23 cellular contexts compared by ENCODE assay signal in the genomic region with DNA sequence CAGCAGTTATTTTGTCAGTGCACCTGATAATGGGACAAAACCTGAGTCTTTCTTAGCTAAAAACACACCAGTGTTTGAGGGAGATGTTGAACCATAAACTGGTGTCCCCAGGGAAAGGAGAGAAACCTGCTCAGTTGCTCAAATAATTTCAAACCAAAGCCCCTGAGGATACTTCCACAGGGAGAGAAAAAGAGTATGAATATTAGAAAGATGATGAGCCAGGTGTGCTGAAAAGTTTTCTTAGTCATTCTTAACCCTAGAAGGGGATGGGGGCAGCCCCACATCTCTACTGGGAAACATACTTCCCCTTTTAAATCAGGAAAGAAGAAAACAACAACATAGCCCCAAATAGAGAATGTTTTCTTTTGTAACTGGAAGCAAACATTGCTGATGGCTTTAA. TPM values are rescaled to one million over a fixed set of nuclear protein-coding genes. Genes with fewer than 3 reads are reported as not detected.
DNase-seq lines count a peak whose midpoint lies in the region; ATAC-seq and TF ChIP-seq lines count a peak whose summit lies in the region.
"Had no signal": no experiment of that assay in that cellular context is flagged by ENCODE, and none has a peak within 500 bp of the region (broad histone marks: within the 10 kb centered on the region; RNA-seq: fewer than 3 reads in every experiment).

No MANE protein-coding gene starts in this region.

- H3K9me3 ChIP-seq in Caco-2: no peaks in the 10 kb centered on the region
- no peaks in the 10 kb centered on the region for H3K9me3 ChIP-seq in CD4-positive, alpha-beta memory T cell (ENCODE audit: control insufficient read depth in 1 of 2, low read length in 2 of 2)
- H3K9me3 ChIP-seq: ovary, right atrium auricular region had no signal

- TF ChIP-seq CTCF in Caco-2 (IDR thresholded peaks at IDR 0.05; ENCODE audit: insufficient read depth in 1 of 2, low read depth in 1 of 2, low read length in 1 of 2, severe bottlenecking in 1 of 2, unreplicated experiment in 1 of 2) (no peak), endothelial cell (IDR thresholded peaks at IDR 0.05; ENCODE audit: unreplicated experiment) (no peak)

- H3K4me1 Mint-ChIP-seq in Caco-2 (ENCODE audit: low read depth, unreplicated experiment) (peaks cover 20% of the 10 kb centered on the region), endothelial cell (ENCODE audit: unreplicated experiment) (peaks cover 24% of the 10 kb centered on the region)
- H3K4me1 Mint-ChIP-seq in CD4-positive, alpha-beta memory T cell: no peaks in the 10 kb centered on the region
- H3K4me1 Mint-ChIP-seq: activated naive CD8-positive, alpha-beta T cell treated with anti-CD3 and anti-CD28 coated beads, Interleukin-2, amount 10 ng/mL, durations not matched to agents 7 days and 5 days; central memory CD8-positive, alpha-beta T cell; naive thymus-derived CD4-positive, alpha-beta T cell had no signal

- no peak overlapping the region for H3K27ac ChIP-seq in CD4-positive, alpha-beta memory T cell (ENCODE audit: low read depth, low read length)
- H3K27ac ChIP-seq: C4-2B, ovary, right atrium auricular region had no signal

- no peaks in the 10 kb centered on the region for H3K27me3 ChIP-seq in Caco-2 (replicated peaks; ENCODE audit: control insufficient read depth, insufficient read depth, low read length)
- H3K27me3 ChIP-seq in CD4-positive, alpha-beta memory T cell (ENCODE audit: insufficient read depth, low read length): no peaks in the 10 kb centered on the region
- H3K27me3 ChIP-seq: ovary, right atrium auricular region had no signal

- H3K27me3 Mint-ChIP-seq in Caco-2 (ENCODE audit: insufficient read depth, unreplicated experiment) (no peaks in the 10 kb centered on the region), endothelial cell (ENCODE audit: unreplicated experiment) (no peaks in the 10 kb centered on the region)
- peaks cover 0 to 21% of the 10 kb centered on the region in 2 donors for H3K27me3 Mint-ChIP-seq in CD4-positive, alpha-beta memory T cell

- DNase-seq in Caco-2 (no peak), GM19238 (ENCODE audit: insufficient read length, low spot score) (peak; percentile 30), endothelial cell (ENCODE audit: low spot score) (no peak)
- no peak for DNase-seq in CD4-positive, alpha-beta memory T cell
- DNase-seq in activated CD8-positive, alpha-beta memory T cell treated with anti-CD3 and anti-CD28 coated beads for 24 hours: no peak
- DNase-seq: activated CD8-positive, alpha-beta memory T cell treated with anti-CD3 and anti-CD28 coated beads, Interleukin-2, amount 50 U/mL, for 4 hours; activated naive CD8-positive, alpha-beta T cell treated with anti-CD3 and anti-CD28 coated beads, Interleukin-2, amount 10 ng/mL, durations not matched to agents 7 days and 5 days; mesenchymal stem cell; naive thymus-derived CD4-positive, alpha-beta T cell; NCI-H1417; NCI-H524 treated with DMSO at 0.1 percent for 48 hours; ovary; RPMI8226; stimulated activated CD4-positive, alpha-beta T cell treated with anti-CD3 and anti-CD28 coated beads, Interleukin-12 subunit alpha, Interleukin-12 subunit beta, amount 100 ng/mL, for 4 hours had no signal

- POLR2A ChIA-PET in Caco-2 (lab: Charles Lee): no interaction called here
- POLR2A ChIA-PET in CD4-positive, alpha-beta memory T cell (lab: Charles Lee; ENCODE audit: partially characterized antibody): no interaction called here

- H3K4me3 ChIP-seq in Caco-2 (ENCODE audit: low read depth, low read length): no peak overlapping the region
- no peak overlapping the region for H3K4me3 ChIP-seq in CD4-positive, alpha-beta memory T cell (ENCODE audit: low read length in 2 of 2)
- H3K4me3 ChIP-seq: ovary, right atrium auricular region had no signal

- H3K9me3 Mint-ChIP-seq in Caco-2 (ENCODE audit: unreplicated experiment) (no peaks in the 10 kb centered on the region), endothelial cell (ENCODE audit: unreplicated experiment) (no peaks in the 10 kb centered on the region)
- H3K9me3 Mint-ChIP-seq in CD4-positive, alpha-beta memory T cell: peaks cover 0 to 1% (median 0%) of the 10 kb centered on the region in 8 donors
- H3K9me3 Mint-ChIP-seq: activated naive CD8-positive, alpha-beta T cell treated with anti-CD3 and anti-CD28 coated beads, Interleukin-2, amount 10 ng/mL, durations not matched to agents 7 days and 5 days; central memory CD8-positive, alpha-beta T cell; naive thymus-derived CD4-positive, alpha-beta T cell; type B pancreatic cell had no signal

- H3K27ac Mint-ChIP-seq in Caco-2 (ENCODE audit: unreplicated experiment): peak overlapping the region; percentile 43
- H3K27ac Mint-ChIP-seq in endothelial cell (ENCODE audit: unreplicated experiment): peak overlapping the region; percentile 93
- no peak overlapping the region for H3K27ac Mint-ChIP-seq in CD4-positive, alpha-beta memory T cell
- H3K27ac Mint-ChIP-seq: activated naive CD8-positive, alpha-beta T cell treated with anti-CD3 and anti-CD28 coated beads, Interleukin-2, amount 10 ng/mL, durations not matched to agents 7 days and 5 days; naive thymus-derived CD4-positive, alpha-beta T cell; type B pancreatic cell had no signal

- intact Hi-C loops in Caco-2 (cut with micrococcal nuclease; ENCODE audit: unreplicated experiment): loop anchor here (5.0 kb wide), 1 partner anchor 52 kb away; the partner anchor contains the start of gene FGF8
- intact Hi-C loops in CD4-positive, alpha-beta memory T cell (cut with micrococcal nuclease): no loop called here

- CTCF ChIA-PET in Caco-2 (lab: Charles Lee): interaction anchor here (1.0 kb wide), 1 partner anchor 123 kb away, joined by 7 read pairs; no protein-coding TSS in a partner anchor
- CTCF ChIA-PET in CD4-positive, alpha-beta memory T cell (lab: Charles Lee; ENCODE audit: partially characterized antibody): no interaction called here

- no peaks in the 10 kb centered on the region for H3K36me3 ChIP-seq in Caco-2 (ENCODE audit: control insufficient read depth, insufficient read depth, low read length)
- H3K36me3 ChIP-seq in CD4-positive, alpha-beta memory T cell (ENCODE audit: insufficient read depth, low read length): no peaks in the 10 kb centered on the region
- H3K36me3 ChIP-seq: ovary, right atrium auricular region had no signal

- peak; percentile 60 for ATAC-seq in HG03108 (IDR thresholded peaks at IDR 0.05; ENCODE audit: unreplicated experiment)
- ATAC-seq in GM18861 (IDR thresholded peaks at IDR 0.05; ENCODE audit: unreplicated experiment): no peak
- no peak for ATAC-seq in HG03520 (IDR thresholded peaks at IDR 0.05; ENCODE audit: unreplicated experiment)
- ATAC-seq: naive thymus-derived CD4-positive, alpha-beta T cell had no signal

- peaks cover 20% of the 10 kb centered on the region for H3K4me1 ChIP-seq in Caco-2
- H3K4me1 ChIP-seq in CD4-positive, alpha-beta memory T cell (ENCODE audit: insufficient read depth, low read length): no peaks in the 10 kb centered on the region
- H3K4me1 ChIP-seq: right atrium auricular region had no signal

- no peak overlapping the region for H3K4me3 Mint-ChIP-seq in Caco-2 (ENCODE audit: unreplicated experiment)
- H3K4me3 Mint-ChIP-seq in endothelial cell (ENCODE audit: unreplicated experiment): no peak overlapping the region
- H3K4me3 Mint-ChIP-seq in CD4-positive, alpha-beta memory T cell: no peak overlapping the region
- H3K4me3 Mint-ChIP-seq: activated naive CD8-positive, alpha-beta T cell treated with anti-CD3 and anti-CD28 coated beads, Interleukin-2, amount 10 ng/mL, durations not matched to agents 7 days and 5 days; central memory CD8-positive, alpha-beta T cell; naive thymus-derived CD4-positive, alpha-beta T cell; type B pancreatic cell had no signal

- no TSS peak for BruUV-seq in Caco-2 (replicated peaks; lab: Mats Ljungman, UMichigan)

- peaks cover 11% of the 10 kb centered on the region for H3K36me3 Mint-ChIP-seq in Caco-2 (ENCODE audit: insufficient read depth, unreplicated experiment)
- no peaks in the 10 kb centered on the region for H3K36me3 Mint-ChIP-seq in endothelial cell (ENCODE audit: low read depth, unreplicated experiment)
- H3K36me3 Mint-ChIP-seq in CD4-positive, alpha-beta memory T cell: no peaks in the 10 kb centered on the region
- H3K36me3 Mint-ChIP-seq: activated naive CD8-positive, alpha-beta T cell treated with anti-CD3 and anti-CD28 coated beads, Interleukin-2, amount 10 ng/mL, durations not matched to agents 7 days and 5 days; naive thymus-derived CD4-positive, alpha-beta T cell; type B pancreatic cell had no signal

RNA-seq across cellular contexts. Expression of gene FBXW4, which starts 30.3 kb away (rescaled TPM):
- total RNA-seq in Caco-2 (2022) (40.7 and 44.0 TPM in 2 replicates), endothelial cell (ENCODE audit: unreplicated experiment) (36.0 TPM)
- total RNA-seq in CD4-positive, alpha-beta memory T cell: 10 to 100 TPM; 84.9 to 96.6 TPM
- 1 to 10 TPM; 5.1 to 8.5 TPM for polyA plus RNA-seq in CD4-positive, alpha-beta memory T cell

RNA-seq across cellular contexts. Expression of gene FGF8, which starts 50.6 kb away (rescaled TPM):
- total RNA-seq in Caco-2 (2022) (0.68 TPM in 1 of 2 replicates, not detected in the other), endothelial cell (ENCODE audit: unreplicated experiment) (1.1 TPM)
- total RNA-seq in CD4-positive, alpha-beta memory T cell: not detected
- not detected for polyA plus RNA-seq in CD4-positive, alpha-beta memory T cell
- total RNA-seq: activated naive CD8-positive, alpha-beta T cell treated with anti-CD3 and anti-CD28 coated beads, Interleukin-2, amount 10 ng/mL, durations not matched to agents 7 days and 5 days; left colon; MCF 10A; naive thymus-derived CD4-positive, alpha-beta T cell; ovary; right atrium auricular region had no signal
- polyA plus RNA-seq: naive thymus-derived CD4-positive, alpha-beta T cell; ovary had no signal

RNA-seq across cellular contexts. Expression of gene NPM3, which starts 58.0 kb away (rescaled TPM):
- total RNA-seq in Caco-2 (2022) (92.6 and 103 TPM in 2 replicates), endothelial cell (ENCODE audit: unreplicated experiment) (54.7 TPM)
- 10 to 100 TPM; 11.1 to 12.4 TPM for total RNA-seq in CD4-positive, alpha-beta memory T cell
- polyA plus RNA-seq in CD4-positive, alpha-beta memory T cell: 1 to 10 TPM; 5.3 to 6.8 TPM

Comparison
In these comparisons a context has a peak if more than half of its experiments do, and no peak if none do; other contexts are left out.
1. H3K27ac Mint-ChIP-seq: peak in Caco-2 (single experiment) and endothelial cell (single experiment); none in CD4-positive, alpha-beta memory T cell (0 of 7).